In the genomic region with DNA sequence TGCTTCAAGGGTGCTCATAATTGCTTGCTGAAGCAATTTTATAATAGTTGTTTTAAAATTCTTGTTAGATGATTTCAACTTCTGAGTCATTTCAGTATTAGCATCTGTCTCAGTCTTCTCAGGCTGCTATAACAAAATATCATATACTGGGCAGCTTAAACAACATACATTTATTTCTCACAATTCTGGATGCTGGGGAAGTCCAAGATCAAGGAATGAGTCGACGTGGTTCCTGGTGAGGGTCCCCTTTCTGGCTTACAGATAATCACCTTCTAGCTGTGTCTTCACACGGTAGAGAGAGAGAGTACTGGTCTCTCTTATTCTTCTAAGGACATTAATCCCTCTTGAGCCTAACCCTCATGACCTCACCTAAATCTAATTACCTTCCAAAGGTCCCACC, we compare ENCODE assay signal across 20 cellular contexts.
"Had no signal": no experiment of that assay in that cellular context is flagged by ENCODE, and none has a peak within 500 bp of the region (broad histone marks: within the 10 kb centered on the region; RNA-seq: fewer than 3 reads in every experiment).

No MANE protein-coding gene starts in this region.

- H3K79me2 ChIP-seq: parathyroid adenoma had no signal

- H2AFZ ChIP-seq: parathyroid adenoma had no signal

- ATAC-seq: body of pancreas; esophagus mucosa; gastrocnemius medialis; left cardiac atrium; stimulated activated memory B cell treated with anti-CD40 and anti-IgM and Interleukin-4, amounts not matched to agents 10 μg/mL and 1 μg/mL and 100 μg/mL, for 72 hours had no signal

- H3K36me3 ChIP-seq: cardiac muscle cell, gastrocnemius medialis had no signal

- DNase-seq: activated B cell treated with CpG ODN at 0.5 μM for 24 hours; activated CD4-positive, alpha-beta memory T cell treated with anti-CD3 and anti-CD28 coated beads for 36 hours; activated CD4-positive, alpha-beta T cell treated with anti-CD3 and anti-CD28 coated beads for 48 hours; activated gamma-delta T cell treated with Interleukin-2 at 50 U/mL for 16 hours; body of pancreas; effector CD8-positive, alpha-beta T cell; gastrocnemius medialis; hypothalamus; left cardiac atrium; right cardiac atrium; stimulated activated CD4-positive, alpha-beta T cell treated with anti-CD3 and anti-CD28 coated beads, Interleukin-2, amount 100 ng/mL, for 24 hours; T1000; testis; upper lobe of left lung had no signal

- H3K4me1 ChIP-seq: body of pancreas, gastrocnemius medialis, parathyroid adenoma, testis, upper lobe of left lung had no signal

- H3K9ac ChIP-seq: parathyroid adenoma had no signal

- H3K27ac ChIP-seq: body of pancreas, cardiac muscle cell, gastrocnemius medialis, parathyroid adenoma, testis, upper lobe of left lung had no signal

- H3K27ac Mint-ChIP-seq: activated B cell treated with CpG ODN at 0.5 μM for 24 hours; activated CD4-positive, alpha-beta memory T cell treated with anti-CD3 and anti-CD28 coated beads for 36 hours; nephron; stimulated activated memory B cell treated with anti-CD40 and anti-IgM and Interleukin-4, amounts not matched to agents 10 μg/mL and 1 μg/mL and 100 μg/mL, for 72 hours; T-helper 1 cell treated with Interleukin-12 subunit alpha and Interleukin-12 subunit beta and Interleukin-4 antibody, amounts not matched to agents 30 μg/mL and 1 μg/mL, for 36 hours had no signal

- H3K27me3 Mint-ChIP-seq: activated B cell treated with CpG ODN at 0.5 μM for 24 hours; activated CD4-positive, alpha-beta memory T cell treated with anti-CD3 and anti-CD28 coated beads for 36 hours; stimulated activated memory B cell treated with anti-CD40 and anti-IgM and Interleukin-4, amounts not matched to agents 10 μg/mL and 1 μg/mL and 100 μg/mL, for 72 hours had no signal

- H3K27me3 ChIP-seq: body of pancreas, cardiac muscle cell, gastrocnemius medialis, testis, upper lobe of left lung had no signal

- H3K9me3 ChIP-seq: body of pancreas, gastrocnemius medialis, testis, upper lobe of left lung had no signal

- H3K4me3 Mint-ChIP-seq: activated B cell treated with CpG ODN at 0.5 μM for 24 hours; activated CD4-positive, alpha-beta memory T cell treated with anti-CD3 and anti-CD28 coated beads for 36 hours; nephron; stimulated activated memory B cell treated with anti-CD40 and anti-IgM and Interleukin-4, amounts not matched to agents 10 μg/mL and 1 μg/mL and 100 μg/mL, for 72 hours; T-helper 1 cell treated with Interleukin-12 subunit alpha and Interleukin-12 subunit beta and Interleukin-4 antibody, amounts not matched to agents 30 μg/mL and 1 μg/mL, for 36 hours had no signal

- H3K4me1 Mint-ChIP-seq: activated B cell treated with CpG ODN at 0.5 μM for 24 hours; nephron; stimulated activated memory B cell treated with anti-CD40 and anti-IgM and Interleukin-4, amounts not matched to agents 10 μg/mL and 1 μg/mL and 100 μg/mL, for 72 hours had no signal

- H3K4me3 ChIP-seq: body of pancreas, cardiac muscle cell, gastrocnemius medialis, testis, upper lobe of left lung had no signal
